In genomic region chr7:157044151-157044687, GRCh38 we compare ENCODE assay signal across 22 cellular contexts. TPM values are rescaled to one million over a fixed set of nuclear protein-coding genes. Genes with fewer than 3 reads are reported as not detected.
"Had no signal": no experiment of that assay in that cellular context is flagged by ENCODE, and none has a peak within 500 bp of the region (broad histone marks: within the 10 kb centered on the region; RNA-seq: fewer than 3 reads in every experiment).

No MANE protein-coding gene starts in this region.

- H3K4me1 Mint-ChIP-seq: activated CD4-positive, alpha-beta T cell treated with anti-CD3 and anti-CD28 coated beads, Interleukin-2, amount 10 ng/mL, durations not matched to agents 7 days and 5 days; activated naive CD8-positive, alpha-beta T cell treated with anti-CD3 and anti-CD28 coated beads, Interleukin-2, amount 10 ng/mL, durations not matched to agents 7 days and 5 days; memory B cell; naive thymus-derived CD8-positive, alpha-beta T cell had no signal

- H3K4me3 Mint-ChIP-seq: activated CD4-positive, alpha-beta T cell treated with anti-CD3 and anti-CD28 coated beads, Interleukin-2, amount 10 ng/mL, durations not matched to agents 7 days and 5 days; activated naive CD8-positive, alpha-beta T cell treated with anti-CD3 and anti-CD28 coated beads, Interleukin-2, amount 10 ng/mL, durations not matched to agents 7 days and 5 days; activated T-helper 1 cell treated with anti-CD3 and anti-CD28 coated beads, Interleukin-12 subunit alpha, Interleukin-12 subunit beta, Interleukin-2, Interleukin-4 antibody, amounts not matched to agents 30 ng/mL and 10 ng/mL and 1 ng/mL, durations not matched to agents 14 hours and 24 hours and 36 hours; memory B cell; T-helper 2 cell treated with Interferon-gamma antibody and Interleukin-4, amounts not matched to agents 5 μg/mL and 100 μg/mL, for 36 hours had no signal

- H3K27me3 ChIP-seq: ascending aorta, tibial nerve, uterus had no signal

- H3K4me3 ChIP-seq: ascending aorta, cardiac muscle cell, tibial nerve, uterus had no signal

- H3K27ac Mint-ChIP-seq: activated CD4-positive, alpha-beta T cell treated with anti-CD3 and anti-CD28 coated beads, Interleukin-2, amount 10 ng/mL, durations not matched to agents 7 days and 5 days; activated naive CD8-positive, alpha-beta T cell treated with anti-CD3 and anti-CD28 coated beads, Interleukin-2, amount 10 ng/mL, durations not matched to agents 7 days and 5 days; activated T-helper 1 cell treated with anti-CD3 and anti-CD28 coated beads, Interleukin-12 subunit alpha, Interleukin-12 subunit beta, Interleukin-2, Interleukin-4 antibody, amounts not matched to agents 30 ng/mL and 10 ng/mL and 1 ng/mL, durations not matched to agents 14 hours and 24 hours and 36 hours; memory B cell; naive thymus-derived CD8-positive, alpha-beta T cell; T-helper 2 cell treated with Interferon-gamma antibody and Interleukin-4, amounts not matched to agents 5 μg/mL and 100 μg/mL, for 36 hours had no signal

- H3K27ac ChIP-seq: ascending aorta, cardiac muscle cell, tibial nerve, uterus had no signal

- DNase-seq: activated CD4-positive, alpha-beta T cell treated with anti-CD3 and anti-CD28 coated beads, Interleukin-2, amount 10 ng/mL, durations not matched to agents 7 days and 5 days; activated CD4-positive, CD25-positive, alpha-beta regulatory T cell; activated CD8-positive, alpha-beta memory T cell treated with anti-CD3 and anti-CD28 coated beads, Interleukin-2, amount 50 U/mL, for 48 hours; activated naive CD4-positive, alpha-beta T cell; activated naive CD8-positive, alpha-beta T cell treated with anti-CD3 and anti-CD28 coated beads, Interleukin-2, amount 10 ng/mL, durations not matched to agents 7 days and 5 days; erythroblast; hippocampal formation; left ventricle myocardium superior; naive thymus-derived CD8-positive, alpha-beta T cell; small intestine; stimulated activated CD4-positive, alpha-beta T cell treated with anti-CD3 and anti-CD28 coated beads, Interleukin-4, amount 100 ng/mL, for 4 hours; stimulated activated CD8-positive, alpha-beta memory T cell treated with anti-CD3 and anti-CD28 coated beads, Interleukin-4, amount 100 ng/mL, for 48 hours; stimulated activated naive CD4-positive, alpha-beta T cell treated with Interleukin-2 at 50 U/mL for 16 hours; substantia nigra had no signal

- H3K36me3 Mint-ChIP-seq: activated naive CD8-positive, alpha-beta T cell treated with anti-CD3 and anti-CD28 coated beads, Interleukin-2, amount 10 ng/mL, durations not matched to agents 7 days and 5 days; memory B cell; naive thymus-derived CD8-positive, alpha-beta T cell had no signal

- H3K27me3 Mint-ChIP-seq: activated CD4-positive, alpha-beta T cell treated with anti-CD3 and anti-CD28 coated beads, Interleukin-2, amount 10 ng/mL, durations not matched to agents 7 days and 5 days; activated naive CD8-positive, alpha-beta T cell treated with anti-CD3 and anti-CD28 coated beads, Interleukin-2, amount 10 ng/mL, durations not matched to agents 7 days and 5 days had no signal

- H3K36me3 ChIP-seq: ascending aorta, cardiac muscle cell, tibial nerve, uterus had no signal

- H3K9me3 ChIP-seq: ascending aorta, tibial nerve, uterus had no signal

- H3K9me3 Mint-ChIP-seq: activated CD4-positive, alpha-beta T cell treated with anti-CD3 and anti-CD28 coated beads, Interleukin-2, amount 10 ng/mL, durations not matched to agents 7 days and 5 days; activated naive CD8-positive, alpha-beta T cell treated with anti-CD3 and anti-CD28 coated beads, Interleukin-2, amount 10 ng/mL, durations not matched to agents 7 days and 5 days; activated T-helper 1 cell treated with anti-CD3 and anti-CD28 coated beads, Interleukin-12 subunit alpha, Interleukin-12 subunit beta, Interleukin-2, Interleukin-4 antibody, amounts not matched to agents 30 ng/mL and 10 ng/mL and 1 ng/mL, durations not matched to agents 14 hours and 24 hours and 36 hours; memory B cell; naive thymus-derived CD8-positive, alpha-beta T cell; T-helper 2 cell treated with Interferon-gamma antibody and Interleukin-4, amounts not matched to agents 5 μg/mL and 100 μg/mL, for 36 hours had no signal

- H3K4me1 ChIP-seq: ascending aorta, tibial nerve, uterus had no signal

RNA-seq across cellular contexts. Expression of gene MNX1, which starts 33.8 kb away (rescaled TPM):
- total RNA-seq: activated CD4-positive, alpha-beta T cell treated with anti-CD3 and anti-CD28 coated beads, Interleukin-2, amount 10 ng/mL, durations not matched to agents 7 days and 5 days; activated naive CD8-positive, alpha-beta T cell treated with anti-CD3 and anti-CD28 coated beads, Interleukin-2, amount 10 ng/mL, durations not matched to agents 7 days and 5 days; activated T-helper 1 cell treated with anti-CD3 and anti-CD28 coated beads, Interleukin-12 subunit alpha, Interleukin-12 subunit beta, Interleukin-2, Interleukin-4 antibody, amounts not matched to agents 30 ng/mL and 10 ng/mL and 1 ng/mL, durations not matched to agents 14 hours and 24 hours and 36 hours; ascending aorta; left ventricle myocardium superior; naive thymus-derived CD8-positive, alpha-beta T cell; posterior vena cava; tibial nerve had no signal
